ENCODE assay signal across 1 cellular context in the genomic region with DNA sequence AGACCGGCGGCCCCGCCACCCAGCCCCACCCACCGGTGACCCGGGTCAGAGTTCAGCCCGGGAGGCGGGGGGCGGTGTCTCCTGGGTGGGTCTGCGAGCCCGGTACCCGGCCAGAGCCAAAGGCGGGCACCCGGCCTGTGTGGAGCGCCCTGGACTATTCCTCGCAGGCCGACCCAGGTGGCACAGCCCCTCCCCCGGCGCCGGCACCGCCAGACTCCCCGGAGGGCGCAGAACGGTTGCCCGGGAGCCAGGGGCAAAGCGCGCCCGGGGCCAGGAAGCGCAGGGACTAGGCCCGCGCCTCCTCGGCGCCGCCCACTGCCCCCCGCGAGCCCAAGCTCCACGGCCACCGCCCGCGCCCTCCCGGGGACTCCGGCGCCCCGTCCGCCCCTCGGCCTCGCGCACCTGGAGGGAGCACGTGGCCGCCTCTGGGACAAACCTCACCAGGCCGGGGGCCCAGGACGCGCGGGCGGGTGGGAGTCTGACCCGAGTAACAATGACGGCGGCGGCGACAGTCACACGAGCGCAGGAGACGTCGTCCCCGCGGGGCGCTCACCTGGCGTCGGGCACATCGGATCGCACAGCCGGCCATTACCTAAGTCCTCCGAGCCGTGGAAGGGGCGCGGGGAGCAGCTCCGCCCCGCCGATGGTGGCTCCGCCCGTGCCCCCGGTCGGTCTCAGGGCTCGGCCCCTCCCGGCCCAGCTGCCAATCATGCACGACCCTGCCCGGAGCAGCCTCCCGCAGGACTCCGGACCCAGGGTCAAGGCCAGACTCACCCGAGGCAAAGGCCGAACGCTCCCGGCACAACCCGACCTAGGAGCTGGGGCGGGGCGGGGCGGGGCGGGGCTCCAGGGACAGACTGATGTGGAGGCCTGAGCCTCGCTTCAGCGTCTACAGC.
TF ChIP-seq lines count a peak whose summit lies in the region.

No MANE protein-coding gene starts in this region.

TF ChIP-seq in HCT116, 20 proteins besides CTCF, POLR2A, EP300 and RAD21 (continued from another document):
- TF ChIP-seq, protein P1, sequence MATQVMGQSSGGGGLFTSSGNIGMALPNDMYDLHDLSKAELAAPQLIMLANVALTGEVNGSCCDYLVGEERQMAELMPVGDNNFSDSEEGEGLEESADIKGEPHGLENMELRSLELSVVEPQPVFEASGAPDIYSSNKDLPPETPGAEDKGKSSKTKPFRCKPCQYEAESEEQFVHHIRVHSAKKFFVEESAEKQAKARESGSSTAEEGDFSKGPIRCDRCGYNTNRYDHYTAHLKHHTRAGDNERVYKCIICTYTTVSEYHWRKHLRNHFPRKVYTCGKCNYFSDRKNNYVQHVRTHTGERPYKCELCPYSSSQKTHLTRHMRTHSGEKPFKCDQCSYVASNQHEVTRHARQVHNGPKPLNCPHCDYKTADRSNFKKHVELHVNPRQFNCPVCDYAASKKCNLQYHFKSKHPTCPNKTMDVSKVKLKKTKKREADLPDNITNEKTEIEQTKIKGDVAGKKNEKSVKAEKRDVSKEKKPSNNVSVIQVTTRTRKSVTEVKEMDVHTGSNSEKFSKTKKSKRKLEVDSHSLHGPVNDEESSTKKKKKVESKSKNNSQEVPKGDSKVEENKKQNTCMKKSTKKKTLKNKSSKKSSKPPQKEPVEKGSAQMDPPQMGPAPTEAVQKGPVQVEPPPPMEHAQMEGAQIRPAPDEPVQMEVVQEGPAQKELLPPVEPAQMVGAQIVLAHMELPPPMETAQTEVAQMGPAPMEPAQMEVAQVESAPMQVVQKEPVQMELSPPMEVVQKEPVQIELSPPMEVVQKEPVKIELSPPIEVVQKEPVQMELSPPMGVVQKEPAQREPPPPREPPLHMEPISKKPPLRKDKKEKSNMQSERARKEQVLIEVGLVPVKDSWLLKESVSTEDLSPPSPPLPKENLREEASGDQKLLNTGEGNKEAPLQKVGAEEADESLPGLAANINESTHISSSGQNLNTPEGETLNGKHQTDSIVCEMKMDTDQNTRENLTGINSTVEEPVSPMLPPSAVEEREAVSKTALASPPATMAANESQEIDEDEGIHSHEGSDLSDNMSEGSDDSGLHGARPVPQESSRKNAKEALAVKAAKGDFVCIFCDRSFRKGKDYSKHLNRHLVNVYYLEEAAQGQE (IDR thresholded peaks at IDR 0.05; ENCODE audit: low read depth), result no peak
- TF ChIP-seq YY1 (IDR thresholded peaks at IDR 0.05; ENCODE audit: extremely low read depth, insufficient replicate concordance, low read depth, low read length), result no peak
- TF ChIP-seq EGR1 (IDR thresholded peaks at IDR 0.05; ENCODE audit: low read depth), result no peak
- TF ChIP-seq TCF7L2 (IDR thresholded peaks at IDR 0.05; ENCODE audit: borderline replicate concordance, extremely low read depth, insufficient read depth, insufficient read length), result no peak
- TF ChIP-seq JUND (IDR thresholded peaks at IDR 0.05), result no peak
- TF ChIP-seq, protein P2, sequence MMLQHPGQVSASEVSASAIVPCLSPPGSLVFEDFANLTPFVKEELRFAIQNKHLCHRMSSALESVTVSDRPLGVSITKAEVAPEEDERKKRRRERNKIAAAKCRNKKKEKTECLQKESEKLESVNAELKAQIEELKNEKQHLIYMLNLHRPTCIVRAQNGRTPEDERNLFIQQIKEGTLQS (IDR thresholded peaks at IDR 0.05), result no peak
- no peak for TF ChIP-seq EZH2 (IDR thresholded peaks at IDR 0.05)
